ENCODE assay signal across 11 cellular contexts in genomic region chr1:206480211-206480610, GRCh38. TPM values are rescaled to one million over a fixed set of nuclear protein-coding genes. Genes with fewer than 3 reads are reported as not detected.
A peak's percentile ranks its signal among the peaks of the same experiment; 100 is the strongest.
DNase-seq lines count a peak whose midpoint lies in the region; ATAC-seq, FAIRE-seq and TF ChIP-seq lines count a peak whose summit lies in the region.
"Had no signal": no experiment of that assay in that cellular context is flagged by ENCODE, and none has a peak within 500 bp of the region (broad histone marks: within the 10 kb centered on the region; RNA-seq: fewer than 3 reads in every experiment).

No MANE protein-coding gene starts in this region.

- H3K27ac Mint-ChIP-seq in activated naive CD4-positive, alpha-beta T cell treated with anti-CD3 and anti-CD28 coated beads, Interleukin-2, amount 50 U/mL, for 72 hours = peak overlapping the region; percentile 53 to 59
- peak overlapping the region; percentile 84 for H3K27ac Mint-ChIP-seq in stimulated activated effector memory CD8-positive, alpha-beta T cell treated with anti-CD3 and anti-CD28 coated beads, Interleukin-12 subunit alpha, Interleukin-12 subunit beta, amount 100 ng/mL, for 72 hours

- H3K23ac ChIP-seq in IMR-90 (ENCODE audit: low read depth, low read length) = no peak overlapping the region

- H3K14ac ChIP-seq in IMR-90 (replicated peaks; ENCODE audit: low read depth, low read length) = no peak overlapping the region

- H3K4ac ChIP-seq in IMR-90 (ENCODE audit: low read depth, low read length) = peak overlapping the region; percentile 39; the same call in 1 of the 2 replicates

- no peak for TF ChIP-seq RAD21 in IMR-90 (IDR thresholded peaks at IDR 0.05; ENCODE audit: low read length)
- TF ChIP-seq RAD21 in K562 (CRISPR knock-in tag; conservative IDR thresholded peaks at IDR 0.05 in 1 of 2, IDR thresholded peaks at IDR 0.05 in 1 of 2) = no peak

- H4K20me1 ChIP-seq in IMR-90 (ENCODE audit: insufficient read depth, low read length) = no peaks in the 10 kb centered on the region; the same call in 1 of the 2 replicates
- H4K20me1 ChIP-seq in K562 (replicated peaks; ENCODE audit: control insufficient read depth, insufficient read depth, low read length) = 0 out of 2 replicates have a peak, but pooled peaks cover 5% of the 10 kb centered on the region

- intact Hi-C loops in IMR-90 (cut with micrococcal nuclease) = loop anchor here (2.0 kb wide), 1 partner anchor 21 kb away; no protein-coding TSS in a partner anchor
- intact Hi-C loops in K562 (cut with micrococcal nuclease) = no loop called here

- H3K4me3 ChIP-seq in IMR-90 (ENCODE audit: insufficient read depth, low read depth, low read length) (no peak overlapping the region), K562 (no peak overlapping the region)
- H3K4me3 ChIP-seq: SJSA1 had no signal

- no peak overlapping the region; the same call in 1 of the 2 replicates for H4K91ac ChIP-seq in IMR-90 (ENCODE audit: insufficient read depth, low read depth, low read length)

- H3K36me3 Mint-ChIP-seq in activated naive CD4-positive, alpha-beta T cell treated with anti-CD3 and anti-CD28 coated beads, Interleukin-2, amount 50 U/mL, for 72 hours = peaks cover 0 to 23% of the 10 kb centered on the region in 2 donors
- peaks cover 69% of the 10 kb centered on the region for H3K36me3 Mint-ChIP-seq in stimulated activated effector memory CD8-positive, alpha-beta T cell treated with anti-CD3 and anti-CD28 coated beads, Interleukin-12 subunit alpha, Interleukin-12 subunit beta, amount 100 ng/mL, for 72 hours

- TF ChIP-seq EP300 in K562 (IDR thresholded peaks at IDR 0.05; ENCODE audit: low read length) = no peak

- TF ChIP-seq POLR2A in IMR-90 (IDR thresholded peaks at IDR 0.05; ENCODE audit: low read depth, low read length) = no peak
- TF ChIP-seq POLR2A in K562 (conservative IDR thresholded peaks at IDR 0.05) = no peak

- CTCF ChIA-PET in IMR-90 (lab: Yijun Ruan, JAX) (interaction anchor here (1.2 to 1.7 kb wide), 6 partner anchors 9 to 153 kb away, joined by 4 to 7 read pairs (median 4); no protein-coding TSS in a partner anchor), K562 (lab: Yijun Ruan, JAX; ENCODE audit: low intra/inter-chr PET ratio) (interaction anchor here (1.2 to 3.0 kb wide), 2 partner anchors 103 to 431 kb away, joined by 6 to 19 read pairs; no protein-coding TSS in a partner anchor)

- H2AK9ac ChIP-seq in IMR-90 (replicated peaks; ENCODE audit: low read depth, low read length, poor library complexity) = peak overlapping the region; percentile 80

- H3K79me1 ChIP-seq in IMR-90 (ENCODE audit: low read depth in 1 of 2, low read length in 2 of 2) = peaks cover 0 to 7% of the 10 kb centered on the region in 2 experiments; a peak in 1 of 4 replicates

- no peak overlapping the region for H2BK20ac ChIP-seq in IMR-90 (ENCODE audit: low read depth, low read length)

- in situ Hi-C loops in IMR-90 (cut with MboI; ENCODE audit: low sequenced_read_pairs) = loop anchor here (5.0 to 10.0 kb wide), 3 partner anchors 62 to 435 kb away; no protein-coding TSS in a partner anchor
- in situ Hi-C loops in K562 (cut with MboI) = no loop called here

- H2BK5ac ChIP-seq in IMR-90 (ENCODE audit: low read depth, low read length, poor library complexity, severe bottlenecking) = no peak overlapping the region

- no peak overlapping the region for H3K4me2 ChIP-seq in IMR-90 (ENCODE audit: low read depth, low read length)
- H3K4me2 ChIP-seq in K562 (ENCODE audit: insufficient read depth, low read length) = no peak overlapping the region

- H3K9ac ChIP-seq in IMR-90 (ENCODE audit: low read depth, low read length) (no peak overlapping the region), K562 (ENCODE audit: insufficient read depth in 1 of 2, low read depth in 2 of 2, low read length in 2 of 2) (no peak overlapping the region)

- FAIRE-seq in K562 (lab: Jason Lieb, UNC) = no peak

- no peak for TF ChIP-seq CTCF in IMR-90 (conservative IDR thresholded peaks at IDR 0.05; ENCODE audit: low read depth, low read length)
- no peak for TF ChIP-seq CTCF in K562 (IDR thresholded peaks at IDR 0.05 in 2 of 3, conservative IDR thresholded peaks at IDR 0.05 in 1 of 3; ENCODE audit: insufficient read depth in 2 of 3, low read depth in 1 of 3, low read length in 3 of 3)

- H3K9me1 ChIP-seq in IMR-90 (ENCODE audit: insufficient read depth, low read length) (peaks cover 8% of the 10 kb centered on the region), K562 (ENCODE audit: control insufficient read depth, insufficient read depth, low read length) (no peaks in the 10 kb centered on the region)

- H3K36me3 ChIP-seq in IMR-90 (ENCODE audit: control insufficient read depth, insufficient read depth, low read length) (peaks cover 46% of the 10 kb centered on the region), K562 (ENCODE audit: control insufficient read depth, insufficient read depth, low read length) (no peaks in the 10 kb centered on the region)
- H3K36me3 ChIP-seq: BE2C had no signal

- H2AK5ac ChIP-seq in IMR-90 (ENCODE audit: low read depth, low read length) = peak overlapping the region; percentile 96; the same call in 1 of the 2 replicates

- H3K56ac ChIP-seq in IMR-90 (ENCODE audit: extremely low read depth, insufficient read depth, low read length) = no peak overlapping the region

- BruUV-seq in IMR-90 (replicated peaks; lab: Mats Ljungman, UMichigan) (no TSS peak), K562 (replicated peaks; lab: Mats Ljungman, UMichigan) (no TSS peak)

- no peak overlapping the region for H4K5ac ChIP-seq in IMR-90 (ENCODE audit: low read depth, low read length)

- H3K4me1 ChIP-seq in IMR-90 (ENCODE audit: control insufficient read depth, insufficient read depth, low read length) = peaks cover 9% of the 10 kb centered on the region
- H3K4me1 ChIP-seq in K562 (replicated peaks in 1 of 2; ENCODE audit: control insufficient read depth in 2 of 2, insufficient read depth in 2 of 2, low read length in 2 of 2) = peaks cover 0 to 4% of the 10 kb centered on the region in 2 experiments; a peak in 3 of 5 replicates
- H3K4me1 ChIP-seq: BE2C had no signal

- POLR2A ChIA-PET in IMR-90 (lab: Charles Lee; ENCODE audit: unreplicated experiment) = no interaction called here
- POLR2A ChIA-PET in K562 (lab: Yijun Ruan, JAX) = interaction anchor here (0.6 to 1.5 kb wide), 2 partner anchors 10 to 115 kb away, joined by 3 to 7 read pairs; partner anchors contain the start of gene IKBKE

- H2BK120ac ChIP-seq in IMR-90 (ENCODE audit: low read depth, low read length) = no peak overlapping the region

- DNase-seq in activated naive CD4-positive, alpha-beta T cell treated with anti-CD3 and anti-CD28 coated beads, Interleukin-2, amount 50 U/mL, for 72 hours (ENCODE audit: low spot score in 2 of 2) = no peak
- no peak for DNase-seq in activated naive CD4-positive, alpha-beta T cell treated with anti-CD3 and anti-CD28 coated beads, Interleukin-2, amount 50 U/mL, for 16 hours
- DNase-seq in IMR-90 = no peak
- DNase-seq in K562 (ENCODE audit: extremely low read depth in 1 of 4, low spot score in 3 of 4) = no peak
- DNase-seq in stimulated activated effector memory CD8-positive, alpha-beta T cell treated with anti-CD3 and anti-CD28 coated beads, Interleukin-12 subunit alpha, Interleukin-12 subunit beta, amount 100 ng/mL, for 72 hours (ENCODE audit: low spot score in 2 of 2) = no peak
- no peak for DNase-seq in stimulated activated CD4-positive, alpha-beta T cell treated with anti-CD3 and anti-CD28 coated beads, Interleukin-12 subunit alpha, Interleukin-12 subunit beta, amount 100 ng/mL, for 4 hours
- DNase-seq in NCI-H526 (lab: John Stamatoyannopoulos, UW) = no peak

- no peak overlapping the region for H3K4me3 Mint-ChIP-seq in stimulated activated effector memory CD8-positive, alpha-beta T cell treated with anti-CD3 and anti-CD28 coated beads, Interleukin-12 subunit alpha, Interleukin-12 subunit beta, amount 100 ng/mL, for 72 hours

- H2BK15ac ChIP-seq in IMR-90 (ENCODE audit: low read depth, low read length) = no peak overlapping the region; the same call in 2 of the 3 replicates

- peaks cover 33% of the 10 kb centered on the region for H3K4me1 Mint-ChIP-seq in stimulated activated effector memory CD8-positive, alpha-beta T cell treated with anti-CD3 and anti-CD28 coated beads, Interleukin-12 subunit alpha, Interleukin-12 subunit beta, amount 100 ng/mL, for 72 hours

- H3K18ac ChIP-seq in IMR-90 (ENCODE audit: low read depth, low read length) = no peak overlapping the region

- WGBS in IMR-90 (ENCODE audit: extremely low coverage in 2 of 2, insufficient read length in 1 of 2), 2 experiments = 90% methylated on average over 2 of the region's 8 CpGs; no CpG with 5 or more reads in 1 of the 2 experiments
- WGBS in K562 (ENCODE audit: insufficient coverage, low coverage, missing lambda C conversion rate) = 49% methylated on average over 4 of the region's 8 CpGs

- ATAC-seq in activated naive CD4-positive, alpha-beta T cell treated with anti-CD3 and anti-CD28 coated beads, Interleukin-2, amount 50 U/mL, for 72 hours = no peak
- ATAC-seq in IMR-90 (ENCODE audit: low read depth) (no peak), K562 (no peak)
- ATAC-seq in stimulated activated effector memory CD8-positive, alpha-beta T cell treated with anti-CD3 and anti-CD28 coated beads, Interleukin-12 subunit alpha, Interleukin-12 subunit beta, amount 100 ng/mL, for 72 hours = no peak

- no peaks in the 10 kb centered on the region for H3K79me2 ChIP-seq in K562 (ENCODE audit: control insufficient read depth, insufficient read depth, low read length)

- H3K9me3 ChIP-seq in IMR-90 (ENCODE audit: control insufficient read depth, insufficient read depth, low read length) = no peaks in the 10 kb centered on the region
- no peaks in the 10 kb centered on the region for H3K9me3 ChIP-seq in K562 (replicated peaks; ENCODE audit: control insufficient read depth, insufficient read depth, low read depth, low read length)
- H3K9me3 ChIP-seq: BE2C, SJSA1 had no signal

- no peak overlapping the region for H3K27ac ChIP-seq in IMR-90 (ENCODE audit: insufficient read depth, low read length)
- H3K27ac ChIP-seq in K562 (ENCODE audit: extremely low read depth, low read depth, low read length) = no peak overlapping the region
- H3K27ac ChIP-seq: HL-60, SJSA1 had no signal

- no peak overlapping the region for H2AFZ ChIP-seq in IMR-90 (replicated peaks; ENCODE audit: low read length, poor library complexity)
- H2AFZ ChIP-seq in K562 (ENCODE audit: low read depth, low read length) = no peak overlapping the region

- H3K27me3 ChIP-seq in IMR-90 (ENCODE audit: control insufficient read depth, insufficient read depth, low read length) (no peaks in the 10 kb centered on the region), K562 (ENCODE audit: control insufficient read depth in 2 of 2, insufficient read depth in 2 of 2, low read length in 2 of 2) (peaks cover 18 to 32% of the 10 kb centered on the region in 2 experiments; a peak in 4 of 5 replicates)
- H3K27me3 ChIP-seq: SJSA1 had no signal

- H4K8ac ChIP-seq in IMR-90 (ENCODE audit: low read depth in 2 of 2, low read length in 2 of 2) = no peak overlapping the region

- no peaks in the 10 kb centered on the region for H3K9me3 Mint-ChIP-seq in activated naive CD4-positive, alpha-beta T cell treated with anti-CD3 and anti-CD28 coated beads, Interleukin-2, amount 50 U/mL, for 72 hours
- H3K9me3 Mint-ChIP-seq in stimulated activated effector memory CD8-positive, alpha-beta T cell treated with anti-CD3 and anti-CD28 coated beads, Interleukin-12 subunit alpha, Interleukin-12 subunit beta, amount 100 ng/mL, for 72 hours = no peaks in the 10 kb centered on the region
- H3K9me3 Mint-ChIP-seq: CD4-positive, CD25-positive, alpha-beta regulatory T cell had no signal

- dilution Hi-C loops in IMR-90 (cut with HindIII; ENCODE audit: low sequenced_read_pairs, unreplicated experiment) = no loop called here

RNA-seq across cellular contexts. Expression of gene IKBKE, which starts 9.9 kb away (rescaled TPM):
- total RNA-seq in activated naive CD4-positive, alpha-beta T cell treated with anti-CD3 and anti-CD28 coated beads, Interleukin-2, amount 50 U/mL, for 72 hours = 10 to 100 TPM in 1 of 2 donors, 1 to 10 TPM in 1; 4.5 to 40.7 TPM
- 21.4 and 24.0 TPM in 2 replicates for total RNA-seq in IMR-90 (2012; rRNA removed)
- 20.3 and 21.0 TPM in 2 replicates for polyA plus RNA-seq in IMR-90 (2012; rRNA removed)
- 14.8 and 17.1 TPM in 2 replicates for polyA plus RNA-seq in IMR-90 (2012; cell fraction: cytosol; rRNA removed)
- 47.3 and 62.4 TPM in 2 replicates for polyA plus RNA-seq in IMR-90 (2012; cell fraction: nucleus; rRNA removed; ENCODE audit: low replicate concordance)
- 4.6 and 15.1 TPM in 2 replicates for total RNA-seq in K562 (2011; cell fraction: chromatin; rRNA removed; ENCODE audit: low replicate concordance)
- 3.8 and 6.3 TPM in 2 replicates for total RNA-seq in K562 (2011; cell fraction: nucleolus; rRNA removed)
- 3.2 and 3.4 TPM in 2 replicates for total RNA-seq in K562 (2011; cell fraction: nucleoplasm; rRNA removed)
- 4.6 and 6.4 TPM in 2 replicates for total RNA-seq in K562 (2014; rRNA removed)
- 1.8 and 2.3 TPM in 2 replicates for total RNA-seq in K562 (2014; rRNA removed; fragmentation: Illumina TruSeq; extraction: Trizol)
- 5.0 and 5.4 TPM in 2 replicates for total RNA-seq in K562 (2015; rRNA removed; fragmentation: Illumina TruSeq; extraction: Trizol)
- total RNA-seq in K562 (2021) = 6.1 and 6.8 TPM in 2 replicates
- polyA plus RNA-seq in K562 (2011; rRNA removed) = 4.2 and 4.6 TPM in 2 replicates
- polyA plus RNA-seq in K562 (2011; cell fraction: cytosol; rRNA removed) = 2.8 and 6.8 TPM in 2 replicates
- 9.2 and 11.6 TPM in 2 replicates for polyA plus RNA-seq in K562 (2011; cell fraction: nucleus; rRNA removed)
- polyA plus RNA-seq in K562 (2012) = 6.6 and 7.4 TPM in 2 replicates
- 3.7 and 4.9 TPM in 2 replicates for polyA plus RNA-seq in K562 (2014; fragmentation: Illumina TruSeq; extraction: Trizol)
- polyA plus RNA-seq in K562 (2014; fragmentation: Nextera tagmentation; extraction: Ambion mirVana) = 1 to 10 TPM; 7.9 to 9.0 TPM
- polyA plus RNA-seq in K562 (2014; rRNA removed) = 4.8 and 9.1 TPM in 2 replicates
- polyA minus RNA-seq in K562 (2011; rRNA and poly(A)+ RNA removed) = 3.5 and 4.0 TPM in 2 replicates
- polyA minus RNA-seq in K562 (2011; cell fraction: cytosol; rRNA and poly(A)+ RNA removed) = 2.1 and 3.5 TPM in 2 replicates
- polyA minus RNA-seq in K562 (2011; cell fraction: nucleus; rRNA and poly(A)+ RNA removed) = 6.9 and 10.1 TPM in 2 replicates

RNA-seq across cellular contexts. Expression of gene RASSF5, which starts 27.1 kb away (rescaled TPM):
- total RNA-seq in activated naive CD4-positive, alpha-beta T cell treated with anti-CD3 and anti-CD28 coated beads, Interleukin-2, amount 50 U/mL, for 72 hours = 100 to 1,000 TPM; 212 to 239 TPM
- total RNA-seq in IMR-90 (2012; rRNA removed) (0.18 and 0.56 TPM in 2 replicates), K562 (2014; rRNA removed) (25.2 and 32.1 TPM in 2 replicates), K562 (2014; rRNA removed; fragmentation: Illumina TruSeq; extraction: Trizol) (20.3 and 21.7 TPM in 2 replicates), K562 (2015; rRNA removed; fragmentation: Illumina TruSeq; extraction: Trizol) (26.7 and 28.5 TPM in 2 replicates), K562 (2021) (35.2 and 38.1 TPM in 2 replicates)
- polyA plus RNA-seq in IMR-90 (2012; rRNA removed) (1.1 TPM in 2 replicates), K562 (2011; rRNA removed) (20.8 and 42.4 TPM in 2 replicates), K562 (2014; fragmentation: Illumina TruSeq; extraction: Trizol) (36.1 and 41.0 TPM in 2 replicates), K562 (2014; fragmentation: Nextera tagmentation; extraction: Ambion mirVana) (1 to 10 TPM; 6.1 to 6.9 TPM), K562 (2014; rRNA removed) (27.4 and 27.9 TPM in 2 replicates)
- 0.39 and 1.2 TPM in 2 replicates for polyA plus RNA-seq in IMR-90 (2012; cell fraction: cytosol; rRNA removed)
- 2.3 and 3.2 TPM in 2 replicates for polyA plus RNA-seq in IMR-90 (2012; cell fraction: nucleus; rRNA removed; ENCODE audit: low replicate concordance)
- 17.2 and 26.4 TPM in 2 replicates for total RNA-seq in K562 (2011; cell fraction: chromatin; rRNA removed; ENCODE audit: low replicate concordance)
- 14.7 and 19.2 TPM in 2 replicates for total RNA-seq in K562 (2011; cell fraction: nucleolus; rRNA removed)
- 15.8 and 17.7 TPM in 2 replicates for total RNA-seq in K562 (2011; cell fraction: nucleoplasm; rRNA removed)
- polyA plus RNA-seq in K562 (2011; cell fraction: cytosol; rRNA removed) = 24.2 and 36.3 TPM in 2 replicates
- 58.6 and 70.3 TPM in 2 replicates for polyA plus RNA-seq in K562 (2011; cell fraction: nucleus; rRNA removed)
- polyA plus RNA-seq in K562 (2012) = 33.6 and 70.4 TPM in 2 replicates
- polyA minus RNA-seq in K562 (2011; rRNA and poly(A)+ RNA removed) = 24.4 and 42.9 TPM in 2 replicates
- 19.2 and 30.5 TPM in 2 replicates for polyA minus RNA-seq in K562 (2011; cell fraction: cytosol; rRNA and poly(A)+ RNA removed)
- 23.4 and 57.9 TPM in 2 replicates for polyA minus RNA-seq in K562 (2011; cell fraction: nucleus; rRNA and poly(A)+ RNA removed)

Comparison
In these comparisons a context has a peak if more than half of its experiments do, and no peak if none do; other contexts are left out.
1. RNA of gene RASSF5, which starts 27.1 kb away (total RNA-seq): 212 to 239 TPM in activated naive CD4-positive, alpha-beta T cell treated with anti-CD3 and anti-CD28 coated beads, Interleukin-2, amount 50 U/mL, for 72 hours and 14.7 to 38.1 TPM in K562; 0.18 to 0.56 TPM in IMR-90; every median in the first group is over 10 times any median in the second.